In genomic region chr7:32318300-32319018, GRCh38 we compare ENCODE assay signal across 15 cellular contexts.
DNase-seq lines count a peak whose midpoint lies in the region; ATAC-seq and TF ChIP-seq lines count a peak whose summit lies in the region.
"Had no signal": no experiment of that assay in that cellular context is flagged by ENCODE, and none has a peak within 500 bp of the region (broad histone marks: within the 10 kb centered on the region; RNA-seq: fewer than 3 reads in every experiment).

No MANE protein-coding gene starts in this region.

- CTCF ChIA-PET in WTC11 (lab: Charles Lee), result interaction anchor here (0.6 to 1.8 kb wide), 3 partner anchors 14 to 108 kb away, joined by 3 to 7 read pairs (median 5); no protein-coding TSS in a partner anchor

- H3K9ac ChIP-seq in muscle layer of colon (ENCODE audit: low read length), result no peak overlapping the region

- POLR2A ChIA-PET in WTC11 (lab: Charles Lee), result no interaction called here

- no peaks in the 10 kb centered on the region for H3K36me3 Mint-ChIP-seq in WTC11
- H3K36me3 Mint-ChIP-seq: activated naive CD4-positive, alpha-beta T cell treated with anti-CD3 and anti-CD28 coated beads, Interleukin-2, amount 50 U/mL, for 24 hours had no signal

- ATAC-seq in WTC11 (peak; percentile 53), foreskin keratinocyte (peak; percentile 21), GM19455 (IDR thresholded peaks at IDR 0.05; ENCODE audit: unreplicated experiment) (no peak)
- ATAC-seq: activated CD4-positive, alpha-beta T cell treated with anti-CD3 and anti-CD28 coated beads for 36 hours had no signal

- H3K27me3 Mint-ChIP-seq in WTC11 (ENCODE audit: low read depth), result peaks cover 29% of the 10 kb centered on the region

- no peaks in the 10 kb centered on the region for H3K9me3 Mint-ChIP-seq in WTC11
- H3K9me3 Mint-ChIP-seq: activated naive CD4-positive, alpha-beta T cell treated with anti-CD3 and anti-CD28 coated beads, Interleukin-2, amount 50 U/mL, for 24 hours; neural crest cell had no signal

- no peaks in the 10 kb centered on the region for H3K4me1 ChIP-seq in foreskin keratinocyte
- no peaks in the 10 kb centered on the region for H3K4me1 ChIP-seq in muscle layer of colon (ENCODE audit: insufficient read depth, low read length)
- no peaks in the 10 kb centered on the region for H3K4me1 ChIP-seq in tibial artery
- H3K4me1 ChIP-seq: thyroid gland had no signal

- H3K27me3 ChIP-seq in foreskin keratinocyte (peaks cover 30% of the 10 kb centered on the region), muscle layer of colon (ENCODE audit: control insufficient read depth in 1 of 2, insufficient read depth in 2 of 2, low read length in 2 of 2) (peaks cover 4 to 9% of the 10 kb centered on the region in 2 donors), tibial artery (peaks cover 0 to 7% of the 10 kb centered on the region in 2 donors)
- H3K27me3 ChIP-seq: thyroid gland had no signal

- H3K36me3 ChIP-seq in muscle layer of colon (ENCODE audit: insufficient read depth, low read length), result no peaks in the 10 kb centered on the region
- H3K36me3 ChIP-seq in tibial artery, result no peaks in the 10 kb centered on the region
- H3K36me3 ChIP-seq: brain microvascular endothelial cell, thyroid gland had no signal

- H3K27ac Mint-ChIP-seq in WTC11, result no peak overlapping the region
- H3K27ac Mint-ChIP-seq: activated CD4-positive, alpha-beta T cell treated with anti-CD3 and anti-CD28 coated beads for 36 hours; activated naive CD4-positive, alpha-beta T cell treated with anti-CD3 and anti-CD28 coated beads, Interleukin-2, amount 50 U/mL, for 24 hours had no signal

- H3K4me3 Mint-ChIP-seq in WTC11, result peak overlapping the region; percentile 56
- H3K4me3 Mint-ChIP-seq: activated CD4-positive, alpha-beta T cell treated with anti-CD3 and anti-CD28 coated beads for 36 hours; activated naive CD4-positive, alpha-beta T cell treated with anti-CD3 and anti-CD28 coated beads, Interleukin-2, amount 50 U/mL, for 24 hours; neural crest cell had no signal

- intact Hi-C loops in tibial artery (cut with DNase I; ENCODE audit: low total_unique reads), result no loop called here

- H3K4me1 Mint-ChIP-seq in WTC11, result peaks cover 5% of the 10 kb centered on the region
- H3K4me1 Mint-ChIP-seq: activated naive CD4-positive, alpha-beta T cell treated with anti-CD3 and anti-CD28 coated beads, Interleukin-2, amount 50 U/mL, for 24 hours had no signal

- DNase-seq in WTC11 (ENCODE audit: low spot score) (peak; percentile 12), foreskin keratinocyte (no peak), tibial artery (no peak), NCI-H446 treated with DMSO at 0.1 percent for 48 hours (lab: John Stamatoyannopoulos, UW) (no peak)
- no peak for DNase-seq in activated CD4-positive, alpha-beta T cell treated with anti-CD3 and anti-CD28 coated beads, Interleukin-2, amount 50 U/mL, for 1 hour
- DNase-seq: activated CD4-positive, alpha-beta T cell treated with anti-CD3 and anti-CD28 coated beads for 36 hours; brain microvascular endothelial cell; mesendoderm; NCI-H1694; stimulated activated CD4-positive, alpha-beta T cell treated with anti-CD3 and anti-CD28 coated beads, Interleukin-4, amount 100 ng/mL, for 4 hours had no signal

- H3K9me3 ChIP-seq in muscle layer of colon (ENCODE audit: low read length) (no peaks in the 10 kb centered on the region), tibial artery (no peaks in the 10 kb centered on the region)
- H3K9me3 ChIP-seq: thyroid gland had no signal

- H3K27ac ChIP-seq in foreskin keratinocyte (no peak overlapping the region), muscle layer of colon (ENCODE audit: low read depth, low read length) (no peak overlapping the region), tibial artery (no peak overlapping the region)
- H3K27ac ChIP-seq: brain microvascular endothelial cell, thyroid gland had no signal

- H3K4me3 ChIP-seq in muscle layer of colon (ENCODE audit: low read depth in 1 of 2, low read length in 2 of 2), result peak overlapping the region; percentile 32 to 50
- peak overlapping the region; percentile 3 to 31 for H3K4me3 ChIP-seq in tibial artery
- H3K4me3 ChIP-seq: thyroid gland had no signal

- TF ChIP-seq CTCF in WTC11 (IDR thresholded peaks at IDR 0.05) (no peak), foreskin keratinocyte (conservative IDR thresholded peaks at IDR 0.05) (no peak), tibial artery (IDR thresholded peaks at IDR 0.05) (no peak)

TF ChIP-seq in WTC11, 78 proteins besides CTCF, POLR2A, EP300 and RAD21 (continues in another document):
- TF ChIP-seq NR1H2 (CRISPR knock-in tag; IDR thresholded peaks at IDR 0.05) (no peak), ZNF532 (CRISPR knock-in tag; IDR thresholded peaks at IDR 0.05; ENCODE audit: borderline replicate concordance) (no peak), AFF4 (CRISPR knock-in tag; IDR thresholded peaks at IDR 0.05; ENCODE audit: borderline replicate concordance) (no peak), TCF7 (CRISPR knock-in tag; IDR thresholded peaks at IDR 0.05; ENCODE audit: low read depth) (no peak), ZNF416 (CRISPR knock-in tag; IDR thresholded peaks at IDR 0.05) (no peak), TEAD1 (CRISPR knock-in tag; IDR thresholded peaks at IDR 0.05) (no peak), HMGA2 (CRISPR knock-in tag; IDR thresholded peaks at IDR 0.05) (no peak), ZMAT4 (CRISPR knock-in tag; IDR thresholded peaks at IDR 0.05) (no peak), ZSCAN18 (CRISPR knock-in tag; IDR thresholded peaks at IDR 0.05) (no peak)
